1 cellular context compared by ENCODE assay signal in the genomic region with DNA sequence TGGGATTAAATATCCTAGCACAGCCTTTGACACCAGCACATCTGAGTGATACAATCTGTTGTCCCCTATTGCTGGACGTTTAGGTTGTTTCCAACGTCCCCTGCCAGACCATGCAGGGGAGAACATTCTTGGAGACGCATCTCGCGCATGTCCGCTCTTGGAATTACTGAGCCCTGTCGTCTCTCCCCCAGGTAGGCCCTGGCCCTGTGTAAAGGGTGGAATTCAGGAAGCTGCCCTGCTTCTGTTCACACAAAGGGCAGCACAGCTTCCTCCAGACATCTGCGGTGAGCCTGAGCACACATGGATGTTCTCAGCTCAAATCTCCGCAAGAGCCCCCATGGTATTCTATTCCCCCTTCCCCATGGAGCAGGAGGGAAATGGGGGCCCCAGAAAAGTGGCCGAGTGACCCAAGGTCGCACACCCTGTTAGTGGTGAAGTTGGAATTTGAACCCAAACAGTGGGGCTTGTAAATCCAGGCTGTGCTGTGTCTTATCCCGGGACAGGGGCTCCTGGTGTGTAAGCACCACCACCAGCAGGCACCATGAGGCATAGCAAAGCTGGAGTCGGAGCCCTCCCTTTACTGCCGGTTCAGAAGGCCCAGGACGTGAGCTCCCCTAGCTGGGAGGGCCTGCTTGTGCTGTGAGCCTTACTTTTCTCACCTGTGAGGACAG.
A peak's percentile ranks its signal among the peaks of the same experiment; 100 is the strongest.
TF ChIP-seq lines count a peak whose summit lies in the region.

No MANE protein-coding gene starts in this region.

TF ChIP-seq in HepG2, 621 proteins besides CTCF, POLR2A, EP300 and RAD21 (continued from another document and continues in another):
- TF ChIP-seq, protein P1, sequence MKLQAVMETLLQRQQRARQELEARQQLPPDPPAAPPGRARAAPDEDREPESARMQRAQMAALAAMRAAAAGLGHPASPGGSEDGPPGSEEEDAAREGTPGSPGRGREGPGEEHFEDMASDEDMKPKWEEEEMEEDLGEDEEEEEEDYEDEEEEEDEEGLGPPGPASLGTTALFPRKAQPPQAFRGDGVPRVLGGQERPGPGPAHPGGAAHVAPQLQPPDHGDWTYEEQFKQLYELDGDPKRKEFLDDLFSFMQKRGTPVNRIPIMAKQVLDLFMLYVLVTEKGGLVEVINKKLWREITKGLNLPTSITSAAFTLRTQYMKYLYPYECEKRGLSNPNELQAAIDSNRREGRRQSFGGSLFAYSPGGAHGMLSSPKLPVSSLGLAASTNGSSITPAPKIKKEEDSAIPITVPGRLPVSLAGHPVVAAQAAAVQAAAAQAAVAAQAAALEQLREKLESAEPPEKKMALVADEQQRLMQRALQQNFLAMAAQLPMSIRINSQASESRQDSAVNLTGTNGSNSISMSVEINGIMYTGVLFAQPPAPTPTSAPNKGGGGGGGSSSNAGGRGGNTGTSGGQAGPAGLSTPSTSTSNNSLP (IDR thresholded peaks at IDR 0.05; ENCODE audit: low read depth, low read length), result no peak
- TF ChIP-seq, protein P2, sequence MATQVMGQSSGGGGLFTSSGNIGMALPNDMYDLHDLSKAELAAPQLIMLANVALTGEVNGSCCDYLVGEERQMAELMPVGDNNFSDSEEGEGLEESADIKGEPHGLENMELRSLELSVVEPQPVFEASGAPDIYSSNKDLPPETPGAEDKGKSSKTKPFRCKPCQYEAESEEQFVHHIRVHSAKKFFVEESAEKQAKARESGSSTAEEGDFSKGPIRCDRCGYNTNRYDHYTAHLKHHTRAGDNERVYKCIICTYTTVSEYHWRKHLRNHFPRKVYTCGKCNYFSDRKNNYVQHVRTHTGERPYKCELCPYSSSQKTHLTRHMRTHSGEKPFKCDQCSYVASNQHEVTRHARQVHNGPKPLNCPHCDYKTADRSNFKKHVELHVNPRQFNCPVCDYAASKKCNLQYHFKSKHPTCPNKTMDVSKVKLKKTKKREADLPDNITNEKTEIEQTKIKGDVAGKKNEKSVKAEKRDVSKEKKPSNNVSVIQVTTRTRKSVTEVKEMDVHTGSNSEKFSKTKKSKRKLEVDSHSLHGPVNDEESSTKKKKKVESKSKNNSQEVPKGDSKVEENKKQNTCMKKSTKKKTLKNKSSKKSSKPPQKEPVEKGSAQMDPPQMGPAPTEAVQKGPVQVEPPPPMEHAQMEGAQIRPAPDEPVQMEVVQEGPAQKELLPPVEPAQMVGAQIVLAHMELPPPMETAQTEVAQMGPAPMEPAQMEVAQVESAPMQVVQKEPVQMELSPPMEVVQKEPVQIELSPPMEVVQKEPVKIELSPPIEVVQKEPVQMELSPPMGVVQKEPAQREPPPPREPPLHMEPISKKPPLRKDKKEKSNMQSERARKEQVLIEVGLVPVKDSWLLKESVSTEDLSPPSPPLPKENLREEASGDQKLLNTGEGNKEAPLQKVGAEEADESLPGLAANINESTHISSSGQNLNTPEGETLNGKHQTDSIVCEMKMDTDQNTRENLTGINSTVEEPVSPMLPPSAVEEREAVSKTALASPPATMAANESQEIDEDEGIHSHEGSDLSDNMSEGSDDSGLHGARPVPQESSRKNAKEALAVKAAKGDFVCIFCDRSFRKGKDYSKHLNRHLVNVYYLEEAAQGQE (IDR thresholded peaks at IDR 0.05; ENCODE audit: borderline replicate concordance in 1 of 2, low read depth in 1 of 2, low read length in 2 of 2), result no peak
- TF ChIP-seq, protein P3, sequence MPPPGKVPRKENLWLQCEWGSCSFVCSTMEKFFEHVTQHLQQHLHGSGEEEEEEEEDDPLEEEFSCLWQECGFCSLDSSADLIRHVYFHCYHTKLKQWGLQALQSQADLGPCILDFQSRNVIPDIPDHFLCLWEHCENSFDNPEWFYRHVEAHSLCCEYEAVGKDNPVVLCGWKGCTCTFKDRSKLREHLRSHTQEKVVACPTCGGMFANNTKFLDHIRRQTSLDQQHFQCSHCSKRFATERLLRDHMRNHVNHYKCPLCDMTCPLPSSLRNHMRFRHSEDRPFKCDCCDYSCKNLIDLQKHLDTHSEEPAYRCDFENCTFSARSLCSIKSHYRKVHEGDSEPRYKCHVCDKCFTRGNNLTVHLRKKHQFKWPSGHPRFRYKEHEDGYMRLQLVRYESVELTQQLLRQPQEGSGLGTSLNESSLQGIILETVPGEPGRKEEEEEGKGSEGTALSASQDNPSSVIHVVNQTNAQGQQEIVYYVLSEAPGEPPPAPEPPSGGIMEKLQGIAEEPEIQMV (CRISPR knock-in tag; IDR thresholded peaks at IDR 0.05; ENCODE audit: low read depth), result no peak
- TF ChIP-seq RAD51 (IDR thresholded peaks at IDR 0.05; ENCODE audit: borderline replicate concordance), result no peak
- no peak for TF ChIP-seq U2AF1 (optimal IDR thresholded peaks at IDR 0.05; ENCODE audit: low read depth, low read length)
- TF ChIP-seq NBN (conservative IDR thresholded peaks at IDR 0.05), result no peak
- TF ChIP-seq PHF20 (CRISPR knock-in tag; IDR thresholded peaks at IDR 0.05), result no peak
- TF ChIP-seq PITX1 (CRISPR knock-in tag; IDR thresholded peaks at IDR 0.05), result peak; percentile 55; the same call in 1 of the 2 replicates
- TF ChIP-seq, protein P4, sequence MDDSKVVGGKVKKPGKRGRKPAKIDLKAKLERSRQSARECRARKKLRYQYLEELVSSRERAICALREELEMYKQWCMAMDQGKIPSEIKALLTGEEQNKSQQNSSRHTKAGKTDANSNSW (CRISPR knock-in tag; IDR thresholded peaks at IDR 0.05; ENCODE audit: borderline replicate concordance), result no peak
- peak; percentile 25; the same call in 1 of the 2 replicates for TF ChIP-seq FOXJ3 (CRISPR knock-in tag; IDR thresholded peaks at IDR 0.05; ENCODE audit: borderline replicate concordance)
- TF ChIP-seq, protein P5, sequence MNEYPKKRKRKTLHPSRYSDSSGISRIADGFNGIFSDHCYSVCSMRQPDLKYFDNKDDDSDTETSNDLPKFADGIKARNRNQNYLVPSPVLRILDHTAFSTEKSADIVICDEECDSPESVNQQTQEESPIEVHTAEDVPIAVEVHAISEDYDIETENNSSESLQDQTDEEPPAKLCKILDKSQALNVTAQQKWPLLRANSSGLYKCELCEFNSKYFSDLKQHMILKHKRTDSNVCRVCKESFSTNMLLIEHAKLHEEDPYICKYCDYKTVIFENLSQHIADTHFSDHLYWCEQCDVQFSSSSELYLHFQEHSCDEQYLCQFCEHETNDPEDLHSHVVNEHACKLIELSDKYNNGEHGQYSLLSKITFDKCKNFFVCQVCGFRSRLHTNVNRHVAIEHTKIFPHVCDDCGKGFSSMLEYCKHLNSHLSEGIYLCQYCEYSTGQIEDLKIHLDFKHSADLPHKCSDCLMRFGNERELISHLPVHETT (CRISPR knock-in tag; conservative IDR thresholded peaks at IDR 0.05), result no peak
- TF ChIP-seq, protein P6, sequence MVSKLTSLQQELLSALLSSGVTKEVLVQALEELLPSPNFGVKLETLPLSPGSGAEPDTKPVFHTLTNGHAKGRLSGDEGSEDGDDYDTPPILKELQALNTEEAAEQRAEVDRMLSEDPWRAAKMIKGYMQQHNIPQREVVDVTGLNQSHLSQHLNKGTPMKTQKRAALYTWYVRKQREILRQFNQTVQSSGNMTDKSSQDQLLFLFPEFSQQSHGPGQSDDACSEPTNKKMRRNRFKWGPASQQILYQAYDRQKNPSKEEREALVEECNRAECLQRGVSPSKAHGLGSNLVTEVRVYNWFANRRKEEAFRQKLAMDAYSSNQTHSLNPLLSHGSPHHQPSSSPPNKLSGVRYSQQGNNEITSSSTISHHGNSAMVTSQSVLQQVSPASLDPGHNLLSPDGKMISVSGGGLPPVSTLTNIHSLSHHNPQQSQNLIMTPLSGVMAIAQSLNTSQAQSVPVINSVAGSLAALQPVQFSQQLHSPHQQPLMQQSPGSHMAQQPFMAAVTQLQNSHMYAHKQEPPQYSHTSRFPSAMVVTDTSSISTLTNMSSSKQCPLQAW (CRISPR knock-in tag; IDR thresholded peaks at IDR 0.05), result 0 out of 2 replicates have a peak, but pooled peaks have one; percentile 36
- TF ChIP-seq RFX3 (CRISPR knock-in tag; IDR thresholded peaks at IDR 0.05), result no peak
- no peak for TF ChIP-seq REL (CRISPR knock-in tag; conservative IDR thresholded peaks at IDR 0.05)
- TF ChIP-seq ZNF556 (CRISPR knock-in tag; IDR thresholded peaks at IDR 0.05; ENCODE audit: borderline replicate concordance), result no peak
- TF ChIP-seq, protein P7, sequence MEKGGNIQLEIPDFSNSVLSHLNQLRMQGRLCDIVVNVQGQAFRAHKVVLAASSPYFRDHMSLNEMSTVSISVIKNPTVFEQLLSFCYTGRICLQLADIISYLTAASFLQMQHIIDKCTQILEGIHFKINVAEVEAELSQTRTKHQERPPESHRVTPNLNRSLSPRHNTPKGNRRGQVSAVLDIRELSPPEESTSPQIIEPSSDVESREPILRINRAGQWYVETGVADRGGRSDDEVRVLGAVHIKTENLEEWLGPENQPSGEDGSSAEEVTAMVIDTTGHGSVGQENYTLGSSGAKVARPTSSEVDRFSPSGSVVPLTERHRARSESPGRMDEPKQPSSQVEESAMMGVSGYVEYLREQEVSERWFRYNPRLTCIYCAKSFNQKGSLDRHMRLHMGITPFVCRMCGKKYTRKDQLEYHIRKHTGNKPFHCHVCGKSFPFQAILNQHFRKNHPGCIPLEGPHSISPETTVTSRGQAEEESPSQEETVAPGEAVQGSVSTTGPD (CRISPR knock-in tag; IDR thresholded peaks at IDR 0.05), result no peak
- TF ChIP-seq ZNF776 (CRISPR knock-in tag; IDR thresholded peaks at IDR 0.05), result no peak
- 0 out of 2 replicates have a peak, but pooled peaks have one; percentile 8 for TF ChIP-seq HMG20A (CRISPR knock-in tag; IDR thresholded peaks at IDR 0.05; ENCODE audit: borderline replicate concordance)
- TF ChIP-seq ZFP37 (CRISPR knock-in tag; IDR thresholded peaks at IDR 0.05; ENCODE audit: borderline replicate concordance), result no peak
- no peak for TF ChIP-seq NR3C1 (CRISPR knock-in tag; IDR thresholded peaks at IDR 0.05)
- TF ChIP-seq, protein P8, sequence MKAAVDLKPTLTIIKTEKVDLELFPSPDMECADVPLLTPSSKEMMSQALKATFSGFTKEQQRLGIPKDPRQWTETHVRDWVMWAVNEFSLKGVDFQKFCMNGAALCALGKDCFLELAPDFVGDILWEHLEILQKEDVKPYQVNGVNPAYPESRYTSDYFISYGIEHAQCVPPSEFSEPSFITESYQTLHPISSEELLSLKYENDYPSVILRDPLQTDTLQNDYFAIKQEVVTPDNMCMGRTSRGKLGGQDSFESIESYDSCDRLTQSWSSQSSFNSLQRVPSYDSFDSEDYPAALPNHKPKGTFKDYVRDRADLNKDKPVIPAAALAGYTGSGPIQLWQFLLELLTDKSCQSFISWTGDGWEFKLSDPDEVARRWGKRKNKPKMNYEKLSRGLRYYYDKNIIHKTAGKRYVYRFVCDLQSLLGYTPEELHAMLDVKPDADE (CRISPR knock-in tag; IDR thresholded peaks at IDR 0.05), result no peak
- no peak for TF ChIP-seq ZNF441 (CRISPR knock-in tag; IDR thresholded peaks at IDR 0.05; ENCODE audit: borderline replicate concordance)
- peak; percentile 48; the same call in 1 of the 2 replicates for TF ChIP-seq ZKSCAN8 (CRISPR knock-in tag; IDR thresholded peaks at IDR 0.05; ENCODE audit: borderline replicate concordance)
- peak; percentile 61; the same call in 1 of the 2 replicates for TF ChIP-seq FOXC1 (CRISPR knock-in tag; IDR thresholded peaks at IDR 0.05; ENCODE audit: borderline replicate concordance)
- no peak for TF ChIP-seq XBP1 (CRISPR knock-in tag; IDR thresholded peaks at IDR 0.05)
- TF ChIP-seq ZNF510 (CRISPR knock-in tag; IDR thresholded peaks at IDR 0.05; ENCODE audit: low read depth), result no peak
- TF ChIP-seq, protein P9, sequence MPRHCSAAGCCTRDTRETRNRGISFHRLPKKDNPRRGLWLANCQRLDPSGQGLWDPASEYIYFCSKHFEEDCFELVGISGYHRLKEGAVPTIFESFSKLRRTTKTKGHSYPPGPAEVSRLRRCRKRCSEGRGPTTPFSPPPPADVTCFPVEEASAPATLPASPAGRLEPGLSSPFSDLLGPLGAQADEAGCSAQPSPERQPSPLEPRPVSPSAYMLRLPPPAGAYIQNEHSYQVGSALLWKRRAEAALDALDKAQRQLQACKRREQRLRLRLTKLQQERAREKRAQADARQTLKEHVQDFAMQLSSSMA (CRISPR knock-in tag; IDR thresholded peaks at IDR 0.05), result no peak
- TF ChIP-seq MYC (CRISPR knock-in tag; IDR thresholded peaks at IDR 0.05; ENCODE audit: borderline replicate concordance), result peak; percentile 57; the same call in 1 of the 2 replicates
- TF ChIP-seq, protein P10, sequence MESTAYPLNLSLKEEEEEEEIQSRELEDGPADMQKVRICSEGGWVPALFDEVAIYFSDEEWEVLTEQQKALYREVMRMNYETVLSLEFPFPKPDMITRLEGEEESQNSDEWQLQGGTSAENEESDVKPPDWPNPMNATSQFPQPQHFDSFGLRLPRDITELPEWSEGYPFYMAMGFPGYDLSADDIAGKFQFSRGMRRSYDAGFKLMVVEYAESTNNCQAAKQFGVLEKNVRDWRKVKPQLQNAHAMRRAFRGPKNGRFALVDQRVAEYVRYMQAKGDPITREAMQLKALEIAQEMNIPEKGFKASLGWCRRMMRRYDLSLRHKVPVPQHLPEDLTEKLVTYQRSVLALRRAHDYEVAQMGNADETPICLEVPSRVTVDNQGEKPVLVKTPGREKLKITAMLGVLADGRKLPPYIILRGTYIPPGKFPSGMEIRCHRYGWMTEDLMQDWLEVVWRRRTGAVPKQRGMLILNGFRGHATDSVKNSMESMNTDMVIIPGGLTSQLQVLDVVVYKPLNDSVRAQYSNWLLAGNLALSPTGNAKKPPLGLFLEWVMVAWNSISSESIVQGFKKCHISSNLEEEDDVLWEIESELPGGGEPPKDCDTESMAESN (CRISPR knock-in tag; conservative IDR thresholded peaks at IDR 0.05), result no peak
- peak; percentile 32; the same call in 1 of the 2 replicates for TF ChIP-seq ZNF777 (CRISPR knock-in tag; IDR thresholded peaks at IDR 0.05)
- TF ChIP-seq POLR2AphosphoS2 (IDR thresholded peaks at IDR 0.05; ENCODE audit: low read depth, low read length), result no peak
- TF ChIP-seq BRD4 (CRISPR knock-in tag; IDR thresholded peaks at IDR 0.05), result peak; percentile 54; the same call in 1 of the 2 replicates
- TF ChIP-seq AGO1 (IDR thresholded peaks at IDR 0.05; ENCODE audit: low read depth, low read length, poor library complexity, severe bottlenecking), result no peak
